In genomic region chr4:110876866-110877265, GRCh38 we compare ENCODE assay signal across 19 cellular contexts.
DNase-seq lines count a peak whose midpoint lies in the region; ATAC-seq and TF ChIP-seq lines count a peak whose summit lies in the region.
"Had no signal": no experiment of that assay in that cellular context is flagged by ENCODE, and none has a peak within 500 bp of the region (broad histone marks: within the 10 kb centered on the region; RNA-seq: fewer than 3 reads in every experiment).

No MANE protein-coding gene starts in this region.

- H3K27ac Mint-ChIP-seq in GM23338 (peak overlapping the region; percentile 20), osteocyte (ENCODE audit: unreplicated experiment) (no peak overlapping the region)
- H3K27ac Mint-ChIP-seq: CD8-positive, alpha-beta T cell had no signal

- TF ChIP-seq POLR2A in heart left ventricle (IDR thresholded peaks at IDR 0.05) (no peak), spleen (IDR thresholded peaks at IDR 0.05) (no peak)

- no peak for DNase-seq in GM23338 (ENCODE audit: low spot score)
- peak; percentile 14 for DNase-seq in NCI-H69 (lab: John Stamatoyannopoulos, UW)
- no peak for DNase-seq in osteocyte (ENCODE audit: extremely low spot score, unreplicated experiment)
- no peak for DNase-seq in heart left ventricle
- no peak for DNase-seq in spleen
- no peak for DNase-seq in right cardiac atrium
- DNase-seq: CD8-positive, alpha-beta T cell; DMS53; HCEC 1CT; NCI-H1105; NCI-H1694 treated with DMSO at 0.1 percent for 48 hours; PC-9; SIG-M5 had no signal

- intact Hi-C loops in heart left ventricle (cut with DNase I) (no loop called here), spleen (cut with DNase I; ENCODE audit: low total_unique reads) (no loop called here), right cardiac atrium (cut with DNase I) (no loop called here)

- H3K4me1 Mint-ChIP-seq in GM23338 = peaks cover 17% of the 10 kb centered on the region
- no peaks in the 10 kb centered on the region for H3K4me1 Mint-ChIP-seq in osteocyte (ENCODE audit: unreplicated experiment)

- peak overlapping the region; percentile 74; the same call in 1 of the 2 replicates for H2AFZ ChIP-seq in GM23338
- H2AFZ ChIP-seq: PC-9 had no signal

- H4K20me1 ChIP-seq in GM23338 (replicated peaks; ENCODE audit: insufficient read depth) = no peaks in the 10 kb centered on the region
- H4K20me1 ChIP-seq: BLaER1 treated with 17β-estradiol and CSF1 and Interleukin-3, amounts not matched to agents 10 nM and 100 nM had no signal

- H3K9me3 Mint-ChIP-seq in GM23338 (peaks cover 5% of the 10 kb centered on the region; the same call in 2 of the 3 replicates), osteocyte (ENCODE audit: unreplicated experiment) (peaks cover 10% of the 10 kb centered on the region)
- H3K9me3 Mint-ChIP-seq: CD8-positive, alpha-beta T cell had no signal

- no peak overlapping the region for H3K27ac ChIP-seq in GM23338 (ENCODE audit: low read depth)
- no peak overlapping the region for H3K27ac ChIP-seq in heart left ventricle
- no peak overlapping the region for H3K27ac ChIP-seq in spleen
- no peak overlapping the region for H3K27ac ChIP-seq in right cardiac atrium (ENCODE audit: low read length)
- H3K27ac ChIP-seq: BLaER1 treated with 17β-estradiol and CSF1 and Interleukin-3, amounts not matched to agents 10 nM and 100 nM; PC-9; RWPE1 had no signal

- H3K36me3 ChIP-seq in GM23338 (ENCODE audit: insufficient read depth) = no peaks in the 10 kb centered on the region
- no peaks in the 10 kb centered on the region for H3K36me3 ChIP-seq in iPS-15b (ENCODE audit: control insufficient read depth, insufficient read depth, low read length)
- no peaks in the 10 kb centered on the region for H3K36me3 ChIP-seq in heart left ventricle
- H3K36me3 ChIP-seq in spleen = no peaks in the 10 kb centered on the region
- H3K36me3 ChIP-seq: BLaER1 treated with 17β-estradiol and CSF1 and Interleukin-3, amounts not matched to agents 10 nM and 100 nM had no signal

- H3K27me3 ChIP-seq in GM23338 (ENCODE audit: insufficient read depth) (no peaks in the 10 kb centered on the region), iPS-15b (ENCODE audit: control insufficient read depth, insufficient read depth, low read length) (no peaks in the 10 kb centered on the region), heart left ventricle (peaks cover 0 to 3% (median 0%) of the 10 kb centered on the region in 9 donors), spleen (replicated peaks in 1 of 7) (no peaks in the 10 kb centered on the region), right cardiac atrium (ENCODE audit: control insufficient read depth, insufficient read depth) (no peaks in the 10 kb centered on the region)
- H3K27me3 ChIP-seq: BLaER1 treated with 17β-estradiol and CSF1 and Interleukin-3, amounts not matched to agents 10 nM and 100 nM had no signal

- no peak overlapping the region for H3K9ac ChIP-seq in iPS-15b (ENCODE audit: low read depth, low read length)
- H3K9ac ChIP-seq: BLaER1 treated with 17β-estradiol and CSF1 and Interleukin-3, amounts not matched to agents 10 nM and 100 nM had no signal

- 27 to 83% (median 72%) methylated on average over 1 of the region's 1 CpG for WGBS in heart left ventricle, 4 donors
- WGBS in spleen, 5 donors = 50 to 81% (median 71%) methylated on average over 1 of the region's 1 CpG
- 83% methylated on average over 1 of the region's 1 CpG for WGBS in right cardiac atrium

- H3K4me3 Mint-ChIP-seq in GM23338 (peak overlapping the region; percentile 45; the same call in 2 of the 3 replicates), osteocyte (ENCODE audit: unreplicated experiment) (peak overlapping the region; percentile 51)
- H3K4me3 Mint-ChIP-seq: CD8-positive, alpha-beta T cell had no signal

- no peaks in the 10 kb centered on the region for H3K9me3 ChIP-seq in iPS-15b (ENCODE audit: control insufficient read depth, insufficient read depth, low read length)
- H3K9me3 ChIP-seq in heart left ventricle = no peaks in the 10 kb centered on the region
- no peaks in the 10 kb centered on the region for H3K9me3 ChIP-seq in spleen
- no peaks in the 10 kb centered on the region for H3K9me3 ChIP-seq in right cardiac atrium (ENCODE audit: control insufficient read depth, low read length)

- peaks cover 4% of the 10 kb centered on the region for H3K9me2 ChIP-seq in GM23338 (ENCODE audit: insufficient read depth)

- H3K4me3 ChIP-seq in GM23338 = peak overlapping the region; percentile 44
- H3K4me3 ChIP-seq in iPS-15b (ENCODE audit: low read depth, low read length) = peak overlapping the region; percentile 54
- H3K4me3 ChIP-seq in heart left ventricle = no peak overlapping the region
- no peak overlapping the region for H3K4me3 ChIP-seq in spleen
- no peak overlapping the region for H3K4me3 ChIP-seq in right cardiac atrium (ENCODE audit: low read length)
- H3K4me3 ChIP-seq: BLaER1 treated with 17β-estradiol and CSF1 and Interleukin-3, amounts not matched to agents 10 nM and 100 nM; K562; PC-9 had no signal

- peaks cover 10% of the 10 kb centered on the region; the same call in 2 of the 3 replicates for H3K36me3 Mint-ChIP-seq in GM23338 (ENCODE audit: low read depth)
- H3K36me3 Mint-ChIP-seq in osteocyte (ENCODE audit: unreplicated experiment) = no peaks in the 10 kb centered on the region
- H3K36me3 Mint-ChIP-seq: CD8-positive, alpha-beta T cell had no signal

- H3K27me3 Mint-ChIP-seq in GM23338 (ENCODE audit: insufficient read depth, low read depth, poor library complexity) = no peaks in the 10 kb centered on the region
- H3K27me3 Mint-ChIP-seq in osteocyte (ENCODE audit: unreplicated experiment) = peaks cover 3% of the 10 kb centered on the region

- H3K4me2 ChIP-seq in GM23338 = peak overlapping the region; percentile 46
- H3K4me2 ChIP-seq: BLaER1 treated with 17β-estradiol and CSF1 and Interleukin-3, amounts not matched to agents 10 nM and 100 nM; PC-9 had no signal

- H3K4me1 ChIP-seq in GM23338 (ENCODE audit: insufficient read depth) (peaks cover 9% of the 10 kb centered on the region; the same call in 1 of the 2 replicates), iPS-15b (ENCODE audit: control insufficient read depth, insufficient read depth, low read length) (no peaks in the 10 kb centered on the region), heart left ventricle (no peaks in the 10 kb centered on the region), spleen (no peaks in the 10 kb centered on the region), right cardiac atrium (ENCODE audit: control insufficient read depth, insufficient read depth, low read length) (no peaks in the 10 kb centered on the region)
- H3K4me1 ChIP-seq: BLaER1 treated with 17β-estradiol and CSF1 and Interleukin-3, amounts not matched to agents 10 nM and 100 nM had no signal

- no peaks in the 10 kb centered on the region for H3F3A ChIP-seq in GM23338 (replicated peaks; ENCODE audit: low read depth)

- ATAC-seq in GM23338 (no peak), HG02678 (IDR thresholded peaks at IDR 0.05; ENCODE audit: unreplicated experiment) (no peak), heart left ventricle (no peak), right cardiac atrium (no peak)
- ATAC-seq: CD8-positive, alpha-beta T cell; K562; SK-N-SH treated with all-trans-retinoic acid at 6 μM for 48 hours had no signal

- no peak for TF ChIP-seq CTCF in GM23338 (conservative IDR thresholded peaks at IDR 0.05; ENCODE audit: low read depth in 2 of 2)
- TF ChIP-seq CTCF in osteocyte (IDR thresholded peaks at IDR 0.05) = no peak
- TF ChIP-seq CTCF in heart left ventricle (IDR thresholded peaks at IDR 0.05) = no peak
- no peak for TF ChIP-seq CTCF in spleen (IDR thresholded peaks at IDR 0.05 in 8 of 11, conservative IDR thresholded peaks at IDR 0.05 in 3 of 11)

- no peaks in the 10 kb centered on the region for H3K79me2 ChIP-seq in GM23338 (replicated peaks; ENCODE audit: insufficient read depth)

TF ChIP-seq in GM23338, 12 proteins besides CTCF, POLR2A, EP300 and RAD21 (continues in another document):
- TF ChIP-seq, protein P1, sequence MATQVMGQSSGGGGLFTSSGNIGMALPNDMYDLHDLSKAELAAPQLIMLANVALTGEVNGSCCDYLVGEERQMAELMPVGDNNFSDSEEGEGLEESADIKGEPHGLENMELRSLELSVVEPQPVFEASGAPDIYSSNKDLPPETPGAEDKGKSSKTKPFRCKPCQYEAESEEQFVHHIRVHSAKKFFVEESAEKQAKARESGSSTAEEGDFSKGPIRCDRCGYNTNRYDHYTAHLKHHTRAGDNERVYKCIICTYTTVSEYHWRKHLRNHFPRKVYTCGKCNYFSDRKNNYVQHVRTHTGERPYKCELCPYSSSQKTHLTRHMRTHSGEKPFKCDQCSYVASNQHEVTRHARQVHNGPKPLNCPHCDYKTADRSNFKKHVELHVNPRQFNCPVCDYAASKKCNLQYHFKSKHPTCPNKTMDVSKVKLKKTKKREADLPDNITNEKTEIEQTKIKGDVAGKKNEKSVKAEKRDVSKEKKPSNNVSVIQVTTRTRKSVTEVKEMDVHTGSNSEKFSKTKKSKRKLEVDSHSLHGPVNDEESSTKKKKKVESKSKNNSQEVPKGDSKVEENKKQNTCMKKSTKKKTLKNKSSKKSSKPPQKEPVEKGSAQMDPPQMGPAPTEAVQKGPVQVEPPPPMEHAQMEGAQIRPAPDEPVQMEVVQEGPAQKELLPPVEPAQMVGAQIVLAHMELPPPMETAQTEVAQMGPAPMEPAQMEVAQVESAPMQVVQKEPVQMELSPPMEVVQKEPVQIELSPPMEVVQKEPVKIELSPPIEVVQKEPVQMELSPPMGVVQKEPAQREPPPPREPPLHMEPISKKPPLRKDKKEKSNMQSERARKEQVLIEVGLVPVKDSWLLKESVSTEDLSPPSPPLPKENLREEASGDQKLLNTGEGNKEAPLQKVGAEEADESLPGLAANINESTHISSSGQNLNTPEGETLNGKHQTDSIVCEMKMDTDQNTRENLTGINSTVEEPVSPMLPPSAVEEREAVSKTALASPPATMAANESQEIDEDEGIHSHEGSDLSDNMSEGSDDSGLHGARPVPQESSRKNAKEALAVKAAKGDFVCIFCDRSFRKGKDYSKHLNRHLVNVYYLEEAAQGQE (IDR thresholded peaks at IDR 0.05; ENCODE audit: unreplicated experiment) = no peak
- TF ChIP-seq ETS1 (IDR thresholded peaks at IDR 0.05) = no peak
- TF ChIP-seq ZNF331 (CRISPR knock-in tag; IDR thresholded peaks at IDR 0.05; ENCODE audit: low read depth) = no peak
- TF ChIP-seq EZH2phosphoT487 (IDR thresholded peaks at IDR 0.05; ENCODE audit: unreplicated experiment) = no peak
- no peak for TF ChIP-seq NANOG (IDR thresholded peaks at IDR 0.05; ENCODE audit: borderline replicate concordance)
- no peak for TF ChIP-seq STAT1 (IDR thresholded peaks at IDR 0.05; ENCODE audit: unreplicated experiment)
- TF ChIP-seq EZH2 (IDR thresholded peaks at IDR 0.05; ENCODE audit: low read depth, unreplicated experiment) = no peak

Comparison
In these comparisons a context has a peak if more than half of its experiments do, and no peak if none do; other contexts are left out.
1. H3K4me3 ChIP-seq: peak in GM23338 (single experiment) and iPS-15b (single experiment); none in heart left ventricle (0 of 12), spleen (0 of 8) and right cardiac atrium (single experiment).